Comparison of ENCODE assay signal across 20 cellular contexts in the genomic region with DNA sequence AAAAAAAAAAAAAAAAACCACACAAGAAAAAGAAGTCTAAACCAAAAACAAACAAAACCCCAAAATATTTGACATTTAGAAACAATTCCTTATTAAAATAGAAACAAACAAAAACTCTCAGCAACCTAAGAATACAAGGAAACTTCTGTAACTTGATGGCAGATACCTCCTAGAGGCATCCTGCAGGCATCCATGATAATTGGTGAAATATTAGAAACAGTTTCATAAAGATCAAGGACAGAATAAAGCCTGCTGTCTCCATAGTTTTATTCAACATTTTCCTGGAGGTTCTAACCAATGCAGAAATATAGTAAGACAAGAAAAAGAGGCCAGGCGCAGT.
DNase-seq lines count a peak whose midpoint lies in the region; ATAC-seq, FAIRE-seq and TF ChIP-seq lines count a peak whose summit lies in the region.
"Had no signal": no experiment of that assay in that cellular context is flagged by ENCODE, and none has a peak within 500 bp of the region (broad histone marks: within the 10 kb centered on the region; RNA-seq: fewer than 3 reads in every experiment).

No MANE protein-coding gene starts in this region.

- CTCF ChIA-PET in HepG2 (lab: Yijun Ruan, JAX; ENCODE audit: low intra/inter-chr PET ratio, low total read pairs) = no interaction called here

- H2AFZ ChIP-seq in HepG2 (ENCODE audit: low read length) (no peak overlapping the region), keratinocyte (ENCODE audit: control insufficient read depth, low read length) (no peak overlapping the region)

- H3K4me3 ChIP-seq in right lobe of liver (no peak overlapping the region), HepG2 (replicated peaks in 1 of 3; ENCODE audit: insufficient read depth in 1 of 3, low read depth in 2 of 3, low read length in 3 of 3) (no peak overlapping the region), RWPE2 (ENCODE audit: severe bottlenecking) (no peak overlapping the region), keratinocyte (ENCODE audit: control insufficient read depth in 2 of 3, extremely low read depth in 1 of 3, insufficient read depth in 2 of 3, low read depth in 1 of 3, low read length in 3 of 3) (no peak overlapping the region)
- H3K4me3 ChIP-seq: GM23338 had no signal

- dilution Hi-C loops in keratinocyte (cut with MboI; ENCODE audit: extremely low pct_ligation_motif_present, low sequenced_read_pairs) = no loop called here

- POLR2A ChIA-PET in HepG2 (lab: Yijun Ruan, JAX) = no interaction called here

- no peak overlapping the region for H3K9ac ChIP-seq in HepG2 (ENCODE audit: insufficient read depth, low read depth, low read length)
- no peak overlapping the region for H3K9ac ChIP-seq in keratinocyte (ENCODE audit: control insufficient read depth, extremely low read depth, insufficient read depth, low read length)

- DNase-seq in right lobe of liver (no peak), HepG2 (ENCODE audit: low spot score) (no peak), RWPE2 (ENCODE audit: low spot score) (no peak), epidermal melanocyte (ENCODE audit: insufficient read length, low spot score) (peak; percentile 51), keratinocyte (ENCODE audit: low read depth, low spot score) (no peak), NCI-H524 (lab: John Stamatoyannopoulos, UW) (no peak)
- DNase-seq: ACHN; BE2C; C1 segment of cervical spinal cord; Caco-2; CD4-positive, CD25-positive, alpha-beta regulatory T cell; CD8-positive, alpha-beta memory T cell had no signal

- peak overlapping the region in 2 of 3 donors; percentile 86 to 94 for H3K27ac ChIP-seq in right lobe of liver
- H3K27ac ChIP-seq in HepG2 (ENCODE audit: extremely low read length, insufficient read depth, low read length) = no peak overlapping the region
- H3K27ac ChIP-seq in RWPE2 (ENCODE audit: poor library complexity, severe bottlenecking) = peak overlapping the region; percentile 36
- H3K27ac ChIP-seq in keratinocyte (ENCODE audit: control insufficient read depth, insufficient read depth, low read length) = peak overlapping the region; percentile 49

- no peak for ATAC-seq in right lobe of liver
- no peak for ATAC-seq in HepG2
- no peak for ATAC-seq in RWPE2 (ENCODE audit: low read depth)
- no peak for ATAC-seq in HG02610 (IDR thresholded peaks at IDR 0.05; ENCODE audit: unreplicated experiment)
- no peak for ATAC-seq in HG03354 (IDR thresholded peaks at IDR 0.05; ENCODE audit: poor library complexity, severe bottlenecking, unreplicated experiment)
- ATAC-seq: GM23338 had no signal

- H4K20me1 ChIP-seq in HepG2 (ENCODE audit: insufficient read depth, low read length) (no peaks in the 10 kb centered on the region), keratinocyte (ENCODE audit: control insufficient read depth, extremely low read depth, insufficient read depth, low read length) (no peaks in the 10 kb centered on the region)

- TF ChIP-seq POLR2A in right lobe of liver (IDR thresholded peaks at IDR 0.05) (no peak), HepG2 (IDR thresholded peaks at IDR 0.05; ENCODE audit: insufficient read depth in 1 of 2, low read depth in 2 of 2, low read length in 2 of 2) (no peak)

- TF ChIP-seq EP300 in HepG2 (IDR thresholded peaks at IDR 0.05; ENCODE audit: low read depth in 2 of 2, low read length in 2 of 2) (no peak), HepG2 (CRISPR knock-in tag; IDR thresholded peaks at IDR 0.05; ENCODE audit: borderline replicate concordance) (no peak)

- H3K27me3 ChIP-seq in right lobe of liver (no peaks in the 10 kb centered on the region), HepG2 (ENCODE audit: control insufficient read depth in 1 of 2, insufficient read depth in 2 of 2, low read length in 2 of 2) (no peaks in the 10 kb centered on the region), RWPE2 (ENCODE audit: insufficient read depth, poor library complexity, severe bottlenecking) (no peaks in the 10 kb centered on the region), keratinocyte (ENCODE audit: control insufficient read depth, extremely low read depth, insufficient read depth, low read length) (no peaks in the 10 kb centered on the region)
- H3K27me3 ChIP-seq: BE2C had no signal

- WGBS in right lobe of liver (ENCODE audit: insufficient coverage, low coverage, low lambda C conversion rate, missing lambda C conversion rate) = 100% methylated on average over 1 of the region's 1 CpG
- 100% methylated on average over 1 of the region's 1 CpG for WGBS in HepG2 (ENCODE audit: low lambda C conversion rate)

- H3K36me3 ChIP-seq in right lobe of liver (no peaks in the 10 kb centered on the region), HepG2 (replicated peaks in 1 of 2; ENCODE audit: control insufficient read depth in 1 of 2, insufficient read depth in 2 of 2, low read length in 2 of 2) (no peaks in the 10 kb centered on the region), RWPE2 (ENCODE audit: low read depth) (no peaks in the 10 kb centered on the region), keratinocyte (ENCODE audit: control insufficient read depth in 2 of 2, extremely low read depth in 1 of 2, insufficient read depth in 2 of 2, low read length in 2 of 2) (no peaks in the 10 kb centered on the region)
- H3K36me3 ChIP-seq: BE2C had no signal

- H3K79me2 ChIP-seq in HepG2 (ENCODE audit: insufficient read depth, low read length) (no peaks in the 10 kb centered on the region), keratinocyte (ENCODE audit: control insufficient read depth, insufficient read depth, low read length) (no peaks in the 10 kb centered on the region)

- TF ChIP-seq RAD21 in HepG2 (CRISPR knock-in tag; IDR thresholded peaks at IDR 0.05) = no peak

- FAIRE-seq in HepG2 (lab: Jason Lieb, UNC) = no peak
- FAIRE-seq in keratinocyte (lab: Jason Lieb, UNC) = peak; percentile 34
- FAIRE-seq: A204.1, D721Med, G401.6, GM19239, H54 had no signal

- H3K4me1 ChIP-seq in right lobe of liver (peaks cover 0 to 26% (median 12%) of the 10 kb centered on the region in 4 donors), HepG2 (ENCODE audit: insufficient read depth, low read length) (peaks cover 22% of the 10 kb centered on the region), RWPE2 (ENCODE audit: insufficient read depth, poor library complexity, severe bottlenecking) (peaks cover 11% of the 10 kb centered on the region), keratinocyte (ENCODE audit: control insufficient read depth, extremely low read depth, insufficient read depth, low read length) (peaks cover 18% of the 10 kb centered on the region)
- H3K4me1 ChIP-seq: BE2C had no signal

- H3K9me3 ChIP-seq in right lobe of liver = no peaks in the 10 kb centered on the region
- H3K9me3 ChIP-seq in HepG2 (ENCODE audit: low read length) = no peaks in the 10 kb centered on the region
- H3K9me3 ChIP-seq in RWPE2 (ENCODE audit: severe bottlenecking) = no peaks in the 10 kb centered on the region
- no peaks in the 10 kb centered on the region for H3K9me3 ChIP-seq in keratinocyte (ENCODE audit: control insufficient read depth, low read depth, low read length)
- H3K9me3 ChIP-seq: BE2C, Caco-2 had no signal

- TF ChIP-seq CTCF in right lobe of liver (IDR thresholded peaks at IDR 0.05) = no peak
- no peak for TF ChIP-seq CTCF in HepG2 (CRISPR knock-in tag; IDR thresholded peaks at IDR 0.05)
- no peak for TF ChIP-seq CTCF in RWPE2 (IDR thresholded peaks at IDR 0.05; ENCODE audit: poor library complexity, severe bottlenecking)
- TF ChIP-seq CTCF in keratinocyte (optimal IDR thresholded peaks at IDR 0.05 in 1 of 3, IDR thresholded peaks at IDR 0.05 in 1 of 3, conservative IDR thresholded peaks at IDR 0.05 in 1 of 3; ENCODE audit: extremely low read depth in 1 of 3, insufficient read depth in 2 of 3, low read length in 3 of 3) = no peak

- no peaks in the 10 kb centered on the region for H3K9me1 ChIP-seq in keratinocyte (ENCODE audit: control insufficient read depth, extremely low read depth, insufficient read depth, low read length)

- no TSS peak for BruUV-seq in HepG2 (replicated peaks; lab: Mats Ljungman, UMichigan)

- intact Hi-C loops in right lobe of liver (cut with DNase I) = no loop called here
- intact Hi-C loops in HepG2 (cut with micrococcal nuclease; ENCODE audit: unreplicated experiment) = no loop called here

- no peak overlapping the region for H3K4me2 ChIP-seq in HepG2 (ENCODE audit: low read depth, low read length)
- H3K4me2 ChIP-seq in keratinocyte (ENCODE audit: control insufficient read depth, extremely low read depth, insufficient read depth, low read depth, low read length) = peak overlapping the region; percentile 47
- H3K4me2 ChIP-seq: GM23338 had no signal

- in situ Hi-C loops in HepG2 (cut with HindIII; ENCODE audit: extremely low pct_ligation_motif_present, low pct_unique_long_range_greater_than_20kb) = no loop called here

TF ChIP-seq in HepG2, 621 proteins besides CTCF, POLR2A, EP300 and RAD21 (continues in another document):
- no peak for TF ChIP-seq ZNF839 (CRISPR knock-in tag; IDR thresholded peaks at IDR 0.05; ENCODE audit: borderline replicate concordance)
- TF ChIP-seq NR2F2 (IDR thresholded peaks at IDR 0.05; ENCODE audit: borderline replicate concordance, low read depth) = no peak
- TF ChIP-seq, protein P1, sequence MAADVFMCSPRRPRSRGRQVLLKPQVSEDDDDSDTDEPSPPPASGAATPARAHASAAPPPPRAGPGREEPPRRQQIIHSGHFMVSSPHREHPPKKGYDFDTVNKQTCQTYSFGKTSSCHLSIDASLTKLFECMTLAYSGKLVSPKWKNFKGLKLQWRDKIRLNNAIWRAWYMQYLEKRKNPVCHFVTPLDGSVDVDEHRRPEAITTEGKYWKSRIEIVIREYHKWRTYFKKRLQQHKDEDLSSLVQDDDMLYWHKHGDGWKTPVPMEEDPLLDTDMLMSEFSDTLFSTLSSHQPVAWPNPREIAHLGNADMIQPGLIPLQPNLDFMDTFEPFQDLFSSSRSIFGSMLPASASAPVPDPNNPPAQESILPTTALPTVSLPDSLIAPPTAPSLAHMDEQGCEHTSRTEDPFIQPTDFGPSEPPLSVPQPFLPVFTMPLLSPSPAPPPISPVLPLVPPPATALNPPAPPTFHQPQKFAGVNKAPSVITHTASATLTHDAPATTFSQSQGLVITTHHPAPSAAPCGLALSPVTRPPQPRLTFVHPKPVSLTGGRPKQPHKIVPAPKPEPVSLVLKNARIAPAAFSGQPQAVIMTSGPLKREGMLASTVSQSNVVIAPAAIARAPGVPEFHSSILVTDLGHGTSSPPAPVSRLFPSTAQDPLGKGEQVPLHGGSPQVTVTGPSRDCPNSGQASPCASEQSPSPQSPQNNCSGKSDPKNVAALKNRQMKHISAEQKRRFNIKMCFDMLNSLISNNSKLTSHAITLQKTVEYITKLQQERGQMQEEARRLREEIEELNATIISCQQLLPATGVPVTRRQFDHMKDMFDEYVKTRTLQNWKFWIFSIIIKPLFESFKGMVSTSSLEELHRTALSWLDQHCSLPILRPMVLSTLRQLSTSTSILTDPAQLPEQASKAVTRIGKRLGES (CRISPR knock-in tag; IDR thresholded peaks at IDR 0.05; ENCODE audit: borderline replicate concordance) = no peak
